In genomic region chr1:78075621-78076020, GRCh38 we compare ENCODE assay signal across 1 cellular context.
TF ChIP-seq lines count a peak whose summit lies in the region.

No MANE protein-coding gene starts in this region.

TF ChIP-seq in IMR-90, 13 proteins besides CTCF, POLR2A, EP300 and RAD21 (continued from another document):
- TF ChIP-seq ELK1 (IDR thresholded peaks at IDR 0.05; ENCODE audit: borderline replicate concordance, low read depth, low read length), result no peak
- no peak for TF ChIP-seq SMC3 (IDR thresholded peaks at IDR 0.05; ENCODE audit: low read depth, low read length)
- no peak for TF ChIP-seq CHD1 (IDR thresholded peaks at IDR 0.05; ENCODE audit: low read depth, low read length)
- TF ChIP-seq USF2 (IDR thresholded peaks at IDR 0.05; ENCODE audit: low read depth, low read length), result no peak
- no peak for TF ChIP-seq RFX5 (IDR thresholded peaks at IDR 0.05; ENCODE audit: low read depth, low read length)
- TF ChIP-seq FOS (IDR thresholded peaks at IDR 0.05; ENCODE audit: low read depth, low read length), result no peak
